In genomic region chr12:47955059-47955458, GRCh38 we compare ENCODE assay signal across 19 cellular contexts. TPM values are rescaled to one million over a fixed set of nuclear protein-coding genes. Genes with fewer than 3 reads are reported as not detected.
DNase-seq lines count a peak whose midpoint lies in the region; ATAC-seq, FAIRE-seq and TF ChIP-seq lines count a peak whose summit lies in the region.
"Had no signal": no experiment of that assay in that cellular context is flagged by ENCODE, and none has a peak within 500 bp of the region (broad histone marks: within the 10 kb centered on the region; RNA-seq: fewer than 3 reads in every experiment).

No MANE protein-coding gene starts in this region.

- H3K27ac ChIP-seq in HCT116 (ENCODE audit: low read depth, low read length) (no peak overlapping the region), H1 (ENCODE audit: low read depth, low read length) (no peak overlapping the region), spleen (peak overlapping the region in 5 of 8 donors; percentile 16 to 66 (median 36)), body of pancreas (no peak overlapping the region)
- H3K27ac ChIP-seq: BLaER1 treated with 17β-estradiol and CSF1 and Interleukin-3, amounts not matched to agents 10 nM and 100 nM had no signal

- CTCF ChIA-PET in HCT116 (lab: Charles Lee): interaction anchor here (0.7 to 2.2 kb wide), 2 partner anchors 8 to 50 kb away, joined by 3 to 7 read pairs; partner anchors contain the start of genes TMEM106C and VDR
- CTCF ChIA-PET in H1 (lab: Charles Lee; ENCODE audit: partially characterized antibody): interaction anchor here (1.1 to 8.1 kb wide), 5 partner anchors 8 to 231 kb away, joined by 3 to 82 read pairs (median 3); partner anchors contain the start of genes TMEM106C and VDR

- no peak overlapping the region for H4K8ac ChIP-seq in H1 (ENCODE audit: extremely low read depth, insufficient read depth, low read length)

- no peak overlapping the region for H3K4me2 ChIP-seq in HCT116 (ENCODE audit: low read length)
- no peak overlapping the region for H3K4me2 ChIP-seq in H1 (ENCODE audit: insufficient read depth in 1 of 2, low read depth in 2 of 2, low read length in 2 of 2)
- H3K4me2 ChIP-seq: BLaER1 treated with 17β-estradiol and CSF1 and Interleukin-3, amounts not matched to agents 10 nM and 100 nM; GM23338 had no signal

- RAD21 ChIA-PET in HCT116 (lab: Charles Lee; ENCODE audit: low non-redundant PET in 1 of 2, low total read pairs in 2 of 2, uncharacterized antibody in 2 of 2, unreplicated experiment in 2 of 2): no interaction called here

- no peak for TF ChIP-seq CTCF in HCT116 (IDR thresholded peaks at IDR 0.05 in 2 of 3, conservative IDR thresholded peaks at IDR 0.05 in 1 of 3; ENCODE audit: borderline replicate concordance in 1 of 3, insufficient read depth in 1 of 3, low read depth in 2 of 3, low read length in 2 of 3)
- no peak for TF ChIP-seq CTCF in H1 (IDR thresholded peaks at IDR 0.05; ENCODE audit: control extremely low read depth in 1 of 3, insufficient read depth in 1 of 3, low read depth in 1 of 3, low read length in 3 of 3)
- TF ChIP-seq CTCF in spleen (IDR thresholded peaks at IDR 0.05 in 8 of 11, conservative IDR thresholded peaks at IDR 0.05 in 3 of 11): no peak
- no peak for TF ChIP-seq CTCF in body of pancreas (IDR thresholded peaks at IDR 0.05)

- H3K23me2 ChIP-seq in H1 (ENCODE audit: low read depth, low read length): no peaks in the 10 kb centered on the region

- no peak overlapping the region for H2BK15ac ChIP-seq in H1 (ENCODE audit: low read length)

- WGBS in H1 (ENCODE audit: extremely low coverage in 1 of 2, insufficient coverage in 1 of 2, insufficient read length in 1 of 2, insufficient replicate concordance in 2 of 2, low coverage in 1 of 2, low lambda C conversion rate in 2 of 2, missing lambda C conversion rate in 1 of 2), 2 experiments: 93% methylated on average over 3 of the region's 3 CpGs; no CpG with 5 or more reads in 1 of the 2 experiments
- WGBS in spleen, 5 donors: 74 to 86% (median 76%) methylated on average over 3 of the region's 3 CpGs
- WGBS in body of pancreas, 2 donors: 67 to 73% methylated on average over 3 of the region's 3 CpGs

- H2BK20ac ChIP-seq in H1 (ENCODE audit: low read length): no peak overlapping the region

- no peak overlapping the region for H4K5ac ChIP-seq in H1 (ENCODE audit: insufficient read length, low read depth, low read length)

- H2AFZ ChIP-seq in HCT116 (ENCODE audit: low read depth, low read length, poor library complexity, severe bottlenecking) (peak overlapping the region; percentile 74), H1 (ENCODE audit: low read length) (no peak overlapping the region)
- H2AFZ ChIP-seq: GM23338 had no signal

- no peak overlapping the region for H3K56ac ChIP-seq in H1 (replicated peaks; ENCODE audit: insufficient read length, low read depth, low read length)

- no peak for DNase-seq in HCT116 (ENCODE audit: low read depth, low spot score)
- no peak for DNase-seq in H1 (ENCODE audit: low read depth in 1 of 2, low spot score in 2 of 2)
- no peak for DNase-seq in left lobe of liver (ENCODE audit: low spot score)
- no peak for DNase-seq in spleen
- DNase-seq in iPS-NIHi11 (ENCODE audit: low spot score): no peak
- DNase-seq in body of pancreas: no peak
- no peak for DNase-seq in DMS 273 treated with DMSO at 0.1 percent for 48 hours (lab: John Stamatoyannopoulos, UW)
- DNase-seq: 8988T, DMS153, DMS79, GDM1, H7 had no signal

- no peak overlapping the region for H3K4ac ChIP-seq in H1 (replicated peaks; ENCODE audit: insufficient read length, low read depth, low read length)

- ATAC-seq in HCT116 (no peak), left lobe of liver (peak; percentile 33), body of pancreas (no peak)
- ATAC-seq: GM23338 had no signal

- POLR2A ChIA-PET in HCT116 (lab: Charles Lee): no interaction called here
- POLR2A ChIA-PET in H1 (lab: Charles Lee; ENCODE audit: partially characterized antibody): interaction anchor here (1.3 kb wide), 1 partner anchor 50 kb away, joined by 3 read pairs; the partner anchor contains the start of gene VDR

- TF ChIP-seq RAD21 in HCT116 (IDR thresholded peaks at IDR 0.05; ENCODE audit: low read depth): no peak
- no peak for TF ChIP-seq RAD21 in H1 (IDR thresholded peaks at IDR 0.05 in 1 of 2, conservative IDR thresholded peaks at IDR 0.05 in 1 of 2; ENCODE audit: low read depth in 2 of 2, low read length in 2 of 2)

- peaks cover 8 to 16% of the 10 kb centered on the region in 2 experiments; a peak in 3 of 4 replicates for H3K4me1 ChIP-seq in HCT116 (ENCODE audit: control insufficient read depth in 1 of 2, insufficient read depth in 2 of 2, low read length in 2 of 2)
- no peaks in the 10 kb centered on the region; a peak in 2 of 7 replicates for H3K4me1 ChIP-seq in H1 (replicated peaks in 1 of 4; ENCODE audit: control insufficient read depth in 3 of 4, insufficient read depth in 4 of 4, low read length in 3 of 4)
- H3K4me1 ChIP-seq in spleen: peaks cover 0 to under 1% (median 0%) of the 10 kb centered on the region in 6 donors
- H3K4me1 ChIP-seq in body of pancreas: no peaks in the 10 kb centered on the region

- H3K36me3 ChIP-seq in HCT116 (ENCODE audit: control insufficient read depth in 1 of 2, insufficient read depth in 2 of 2, low read length in 2 of 2) (no peaks in the 10 kb centered on the region), H1 (ENCODE audit: control insufficient read depth in 2 of 4, insufficient read depth in 4 of 4, low read length in 3 of 4) (no peaks in the 10 kb centered on the region), spleen (no peaks in the 10 kb centered on the region), body of pancreas (replicated peaks in 1 of 2; ENCODE audit: insufficient read depth in 1 of 2, low read depth in 2 of 2) (no peaks in the 10 kb centered on the region)

- FAIRE-seq in H1 (lab: Jason Lieb, UNC): no peak
- FAIRE-seq: D721Med, GM12892, GM18507 had no signal

- H3K79me1 ChIP-seq in H1 (ENCODE audit: low read depth, low read length): no peaks in the 10 kb centered on the region

- H2BK12ac ChIP-seq in H1 (ENCODE audit: low read depth, low read length): no peak overlapping the region

- H3K23ac ChIP-seq in H1 (ENCODE audit: insufficient read length): no peak overlapping the region

- TF ChIP-seq POLR2A in HCT116 (IDR thresholded peaks at IDR 0.05; ENCODE audit: borderline replicate concordance, extremely low read depth, insufficient read depth, insufficient read length): no peak
- no peak for TF ChIP-seq POLR2A in H1 (IDR thresholded peaks at IDR 0.05; ENCODE audit: control extremely low read depth in 1 of 2, low read depth in 2 of 2, low read length in 2 of 2)
- TF ChIP-seq POLR2A in spleen (IDR thresholded peaks at IDR 0.05): no peak
- no peak for TF ChIP-seq POLR2A in body of pancreas (IDR thresholded peaks at IDR 0.05)

- no peaks in the 10 kb centered on the region for H3K9me2 ChIP-seq in HCT116 (ENCODE audit: insufficient read depth)

- H2BK120ac ChIP-seq in H1 (replicated peaks; ENCODE audit: low read depth, low read length): no peak overlapping the region

- 0 out of 2 replicates have a peak overlapping the region, but pooled peaks have one; percentile 14 for H2AK5ac ChIP-seq in H1 (ENCODE audit: low read depth, low read length)

- no peaks in the 10 kb centered on the region for H3K79me2 ChIP-seq in HCT116 (ENCODE audit: insufficient read depth, low read length)
- no peaks in the 10 kb centered on the region for H3K79me2 ChIP-seq in H1 (ENCODE audit: control insufficient read depth in 1 of 2, insufficient read depth in 2 of 2, low read length in 2 of 2)

- H2BK5ac ChIP-seq in H1 (ENCODE audit: low read depth, low read length): no peak overlapping the region

- H3K4me3 ChIP-seq in HCT116 (replicated peaks in 1 of 2; ENCODE audit: low read depth in 1 of 2, low read length in 2 of 2) (no peak overlapping the region), H1 (ENCODE audit: extremely low read depth in 1 of 4, insufficient read depth in 2 of 4, low read depth in 3 of 4, low read length in 4 of 4) (no peak overlapping the region), spleen (no peak overlapping the region), body of pancreas (no peak overlapping the region)
- H3K4me3 ChIP-seq: BLaER1 treated with 17β-estradiol and CSF1 and Interleukin-3, amounts not matched to agents 10 nM and 100 nM; GM23338 had no signal

- no peak overlapping the region for H4K91ac ChIP-seq in H1 (replicated peaks; ENCODE audit: insufficient read length, low read length)

- H3K14ac ChIP-seq in H1 (ENCODE audit: insufficient read length): no peak overlapping the region

- H3K9me3 ChIP-seq in HCT116 (ENCODE audit: control insufficient read depth in 1 of 2, insufficient read depth in 1 of 2, low read depth in 1 of 2, low read length in 2 of 2): no peaks in the 10 kb centered on the region
- H3K9me3 ChIP-seq in H1 (ENCODE audit: insufficient read depth in 2 of 2, low read depth in 1 of 2, low read length in 1 of 2): peaks cover 18 to 20% of the 10 kb centered on the region in 2 experiments
- H3K9me3 ChIP-seq in spleen: peaks cover 0 to 15% (median 10%) of the 10 kb centered on the region in 8 donors
- no peaks in the 10 kb centered on the region for H3K9me3 ChIP-seq in body of pancreas

- BruUV-seq in HCT116 (replicated peaks; lab: Mats Ljungman, UMichigan): no TSS peak

- TF ChIP-seq EP300 in H1 (IDR thresholded peaks at IDR 0.05; ENCODE audit: borderline replicate concordance in 1 of 2, low read depth in 2 of 2, low read length in 2 of 2): no peak

- H3K9ac ChIP-seq in HCT116 (ENCODE audit: low read length) (no peak overlapping the region), H1 (replicated peaks in 1 of 4; ENCODE audit: extremely low read depth in 1 of 4, low read depth in 3 of 4, low read length in 3 of 4) (no peak overlapping the region)
- H3K9ac ChIP-seq: BLaER1 treated with 17β-estradiol and CSF1 and Interleukin-3, amounts not matched to agents 10 nM and 100 nM had no signal

- H3K27me3 ChIP-seq in HCT116 (ENCODE audit: insufficient read depth, low read length) (no peaks in the 10 kb centered on the region), H1 (replicated peaks in 1 of 4; ENCODE audit: control insufficient read depth in 3 of 4, extremely low read depth in 1 of 4, insufficient read depth in 3 of 4, low read length in 3 of 4) (no peaks in the 10 kb centered on the region), spleen (replicated peaks in 1 of 7) (peaks cover 0 to 6% (median 0%) of the 10 kb centered on the region in 7 donors), body of pancreas (no peaks in the 10 kb centered on the region)
- H3K27me3 ChIP-seq: BLaER1 treated with 17β-estradiol and CSF1 and Interleukin-3, amounts not matched to agents 10 nM and 100 nM had no signal

- intact Hi-C loops in HCT116 (cut with micrococcal nuclease): no loop called here
- intact Hi-C loops in spleen (cut with DNase I; ENCODE audit: low total_unique reads): no loop called here
- intact Hi-C loops in body of pancreas (cut with DNase I): no loop called here

- no peak overlapping the region for H3K18ac ChIP-seq in H1 (ENCODE audit: extremely low read depth, low read length)

- H4K20me1 ChIP-seq in HCT116 (ENCODE audit: insufficient read depth): no peaks in the 10 kb centered on the region
- no peaks in the 10 kb centered on the region for H4K20me1 ChIP-seq in H1 (replicated peaks in 1 of 2; ENCODE audit: control insufficient read depth in 1 of 2, insufficient read depth in 2 of 2, low read length in 2 of 2)
- H4K20me1 ChIP-seq: BLaER1 treated with 17β-estradiol and CSF1 and Interleukin-3, amounts not matched to agents 10 nM and 100 nM had no signal

RNA-seq across cellular contexts. Expression of gene TMEM106C, which starts 8.3 kb away (rescaled TPM):
- total RNA-seq in HCT116 (2021; ENCODE audit: unreplicated experiment) (94.7 TPM), left lobe of liver (14.8 TPM), spleen (100 to 1,000 TPM in 4 of 7 donors, 10 to 100 TPM in 3; 37.6 to 124 (median 109) TPM), body of pancreas (10 to 100 TPM; 38.2 to 47.0 TPM)
- polyA plus RNA-seq in HCT116 (2012): 150 and 158 TPM in 2 replicates
- 36.6 and 37.0 TPM in 2 replicates for total RNA-seq in H1 (2021; fragmentation: NEBNext Ultra II Directional; extraction: Animal tissue kit (Norgen Biotek cat#: 25700))
- polyA plus RNA-seq in H1 (2011; rRNA removed) (35.7 and 45.3 TPM in 2 replicates), spleen (10 to 100 TPM; 30.1 to 49.1 (median 40.2) TPM)
- polyA plus RNA-seq in H1 (2011; cell fraction: cytosol; rRNA removed): 50.0 TPM
- polyA plus RNA-seq in H1 (2011; cell fraction: nucleus; rRNA removed): 47.3 TPM
- 30.0 to 40.7 TPM (median 38.1 TPM) in 4 replicates for polyA plus RNA-seq in H1 (2012, experiment 1 of 2)
- 22.3 TPM for polyA plus RNA-seq in H1 (2012, experiment 2 of 2)
- polyA plus RNA-seq in H1 (2013, experiment 1 of 2): 29.9 TPM
- 32.5 TPM for polyA plus RNA-seq in H1 (2013, experiment 2 of 2)
- 64.9 and 98.9 TPM in 2 replicates for polyA minus RNA-seq in H1 (2011; rRNA and poly(A)+ RNA removed)
- 23.5 TPM for polyA minus RNA-seq in H1 (2011; cell fraction: cytosol; rRNA and poly(A)+ RNA removed)
- 34.8 TPM for polyA minus RNA-seq in H1 (2011; cell fraction: nucleus; rRNA and poly(A)+ RNA removed)

RNA-seq across cellular contexts. Expression of gene COL2A1, which starts 49.2 kb away (rescaled TPM):
- 0.22 TPM for total RNA-seq in HCT116 (2021; ENCODE audit: unreplicated experiment)
- polyA plus RNA-seq in HCT116 (2012): not detected in 2 replicates
- total RNA-seq in H1 (2021; fragmentation: NEBNext Ultra II Directional; extraction: Animal tissue kit (Norgen Biotek cat#: 25700)): 11.7 and 14.6 TPM in 2 replicates
- 4.2 and 8.8 TPM in 2 replicates for polyA plus RNA-seq in H1 (2011; rRNA removed)
- 6.4 TPM for polyA plus RNA-seq in H1 (2011; cell fraction: cytosol; rRNA removed)
- 34.3 TPM for polyA plus RNA-seq in H1 (2011; cell fraction: nucleus; rRNA removed)
- polyA plus RNA-seq in H1 (2012, experiment 1 of 2): 7.3 to 9.9 TPM (median 8.3 TPM) in 4 replicates
- polyA plus RNA-seq in H1 (2012, experiment 2 of 2): 8.6 TPM
- polyA plus RNA-seq in H1 (2013, experiment 1 of 2): 10.3 TPM
- polyA plus RNA-seq in H1 (2013, experiment 2 of 2): 8.7 TPM
- polyA minus RNA-seq in H1 (2011; rRNA and poly(A)+ RNA removed): 2.9 and 5.7 TPM in 2 replicates
- 7.3 TPM for polyA minus RNA-seq in H1 (2011; cell fraction: cytosol; rRNA and poly(A)+ RNA removed)
- 7.9 TPM for polyA minus RNA-seq in H1 (2011; cell fraction: nucleus; rRNA and poly(A)+ RNA removed)
- total RNA-seq in left lobe of liver: 0.08 TPM
- under 1 TPM in 3 of 7 donors, not detected in 4; 0.37 to 0.49 (median 0.47) TPM for total RNA-seq in spleen
- not detected for polyA plus RNA-seq in spleen
- not detected for total RNA-seq in body of pancreas
- total RNA-seq: HT-29 had no signal
- polyA plus RNA-seq: AG04450 had no signal

RNA-seq across cellular contexts. Expression of gene VDR, which starts 50.3 kb away (rescaled TPM):
- total RNA-seq in HCT116 (2021; ENCODE audit: unreplicated experiment): 9.5 TPM
- 7.3 and 7.5 TPM in 2 replicates for polyA plus RNA-seq in HCT116 (2012)
- 0.34 and 0.65 TPM in 2 replicates for total RNA-seq in H1 (2021; fragmentation: NEBNext Ultra II Directional; extraction: Animal tissue kit (Norgen Biotek cat#: 25700))
- polyA plus RNA-seq in H1 (2011; rRNA removed): 0.44 and 0.58 TPM in 2 replicates
- 0.23 TPM for polyA plus RNA-seq in H1 (2011; cell fraction: cytosol; rRNA removed)
- polyA plus RNA-seq in H1 (2011; cell fraction: nucleus; rRNA removed): 0.33 TPM
- polyA plus RNA-seq in H1 (2012, experiment 1 of 2): 0.14 to 0.27 TPM (median 0.23 TPM) in 4 replicates
- 0.08 TPM for polyA plus RNA-seq in H1 (2012, experiment 2 of 2)
- polyA plus RNA-seq in H1 (2013, experiment 1 of 2): 0.28 TPM
- 0.24 TPM for polyA plus RNA-seq in H1 (2013, experiment 2 of 2)
- 0.66 and 0.83 TPM in 2 replicates for polyA minus RNA-seq in H1 (2011; rRNA and poly(A)+ RNA removed)
- polyA minus RNA-seq in H1 (2011; cell fraction: cytosol; rRNA and poly(A)+ RNA removed): 0.44 TPM
- polyA minus RNA-seq in H1 (2011; cell fraction: nucleus; rRNA and poly(A)+ RNA removed): 0.60 TPM
- total RNA-seq in left lobe of liver: 0.28 TPM
- 10 to 100 TPM in 1 of 7 donors, 1 to 10 TPM in 6; 5.5 to 10.5 (median 6.4) TPM for total RNA-seq in spleen
- under 1 TPM; 0.70 to 0.89 (median 0.83) TPM for polyA plus RNA-seq in spleen
- 1 to 10 TPM; 1.3 to 3.1 TPM for total RNA-seq in body of pancreas

Comparison
In these comparisons a context has a peak if more than half of its experiments do, and no peak if none do; other contexts are left out.
1. H3K27ac ChIP-seq: peak in spleen (5 of 8); none in HCT116 (single experiment), H1 (single experiment) and body of pancreas (0 of 4).